8 cellular contexts compared by ENCODE assay signal in genomic region chr4:26584725-26585124, GRCh38. TPM values are rescaled to one million over a fixed set of nuclear protein-coding genes. Genes with fewer than 3 reads are reported as not detected.
DNase-seq lines count a peak whose midpoint lies in the region; ATAC-seq, FAIRE-seq and TF ChIP-seq lines count a peak whose summit lies in the region.

No MANE protein-coding gene starts in this region.

- peak overlapping the region; percentile 100 for H2AFZ ChIP-seq in GM12878 (ENCODE audit: control insufficient read depth, low read depth, low read length)

- SMC1A ChIA-PET in GM12878 (lab: Charles Lee; ENCODE audit: uncharacterized antibody, unreplicated experiment): interaction anchor here (0.7 to 2.1 kb wide), 5 partner anchors 9 to 728 kb away, joined by 3 to 4 read pairs (median 3); no protein-coding TSS in a partner anchor

- ATAC-seq in heart left ventricle (no peak), left ventricle myocardium superior (no peak), GM12878 (no peak), lung (ENCODE audit: insufficient read depth, low FRiP score) (no peak), upper lobe of right lung (no peak), GM19455 (IDR thresholded peaks at IDR 0.05; ENCODE audit: unreplicated experiment) (no peak), GM19328 (IDR thresholded peaks at IDR 0.05; ENCODE audit: unreplicated experiment) (no peak)

- H3K79me2 ChIP-seq in GM12878 (ENCODE audit: control insufficient read depth, insufficient read depth, low read length): no peaks in the 10 kb centered on the region

- BruUV-seq in GM12878 (replicated peaks; lab: Mats Ljungman, UMichigan): no TSS peak

- CTCF ChIA-PET in GM12878 (lab: Yijun Ruan, JAX): no interaction called here

- peaks cover 0 to 22% (median 8%) of the 10 kb centered on the region in 12 donors for H3K4me1 ChIP-seq in heart left ventricle
- peaks cover 4% of the 10 kb centered on the region; the same call in 1 of the 2 replicates for H3K4me1 ChIP-seq in GM12878 (ENCODE audit: control insufficient read depth, insufficient read depth, low read length)
- H3K4me1 ChIP-seq in lung (ENCODE audit: control insufficient read depth in 2 of 2, insufficient read depth in 2 of 2, low read length in 2 of 2): peaks cover 0 to 3% of the 10 kb centered on the region in 2 donors
- H3K4me1 ChIP-seq in upper lobe of right lung: peaks cover 7% of the 10 kb centered on the region
- peaks cover 0 to 3% of the 10 kb centered on the region in 2 donors for H3K4me1 ChIP-seq in small intestine (ENCODE audit: control insufficient read depth in 2 of 2, insufficient read depth in 1 of 2, low read depth in 1 of 2, low read length in 1 of 2)

- H3K27me3 ChIP-seq in heart left ventricle (no peaks in the 10 kb centered on the region), GM12878 (replicated peaks in 1 of 2; ENCODE audit: control insufficient read depth in 2 of 2, insufficient read depth in 2 of 2, low read length in 1 of 2) (no peaks in the 10 kb centered on the region; a peak in 1 of 4 replicates), lung (ENCODE audit: control insufficient read depth, insufficient read depth) (no peaks in the 10 kb centered on the region), upper lobe of right lung (no peaks in the 10 kb centered on the region), small intestine (ENCODE audit: control insufficient read depth in 2 of 2, insufficient read depth in 2 of 2, low read length in 2 of 2) (no peaks in the 10 kb centered on the region)

- H3K4me2 ChIP-seq in GM12878 (ENCODE audit: control insufficient read depth, insufficient read depth): peak overlapping the region; percentile 89

- DNase-seq in heart left ventricle: no peak
- DNase-seq in left ventricle myocardium superior: no peak
- no peak for DNase-seq in GM12878 (ENCODE audit: low read depth, low spot score)
- DNase-seq in lung (ENCODE audit: low spot score): no peak
- DNase-seq in upper lobe of right lung: no peak
- DNase-seq in small intestine: no peak

- peaks cover 0 to 10% (median 0%) of the 10 kb centered on the region in 12 donors for H3K9me3 ChIP-seq in heart left ventricle
- no peaks in the 10 kb centered on the region for H3K9me3 ChIP-seq in GM12878 (replicated peaks; ENCODE audit: control insufficient read depth, insufficient read depth, low read length)
- H3K9me3 ChIP-seq in lung (ENCODE audit: control insufficient read depth in 2 of 2, insufficient read depth in 1 of 2, low read length in 1 of 2): no peaks in the 10 kb centered on the region
- no peaks in the 10 kb centered on the region for H3K9me3 ChIP-seq in upper lobe of right lung
- H3K9me3 ChIP-seq in small intestine (ENCODE audit: control insufficient read depth, low read depth): no peaks in the 10 kb centered on the region

- WGBS in heart left ventricle, 4 donors: 28 to 37% (median 32%) methylated on average over 4 of the region's 4 CpGs
- 19% methylated on average over 4 of the region's 4 CpGs for WGBS in GM12878 (ENCODE audit: insufficient coverage, insufficient replicate concordance, low lambda C conversion rate, missing lambda C conversion rate)
- 29 to 61% methylated on average over 4 of the region's 4 CpGs for WGBS in lung, 2 donors
- 20 to 33% (median 32%) methylated on average over 4 of the region's 4 CpGs for WGBS in small intestine, 3 donors

- FAIRE-seq in GM12878 (lab: Jason Lieb, UNC) (no peak), small intestine (lab: Jason Lieb, UNC) (no peak)

- H4K20me1 ChIP-seq in GM12878 (ENCODE audit: control insufficient read depth, insufficient read depth): no peaks in the 10 kb centered on the region

- H3K27ac ChIP-seq in heart left ventricle: peak overlapping the region in 2 of 12 donors; percentile 30 to 77
- H3K27ac ChIP-seq in GM12878 (ENCODE audit: control insufficient read depth, insufficient read depth): no peak overlapping the region
- no peak overlapping the region for H3K27ac ChIP-seq in lung (ENCODE audit: low read depth in 1 of 2, low read length in 1 of 2)
- H3K27ac ChIP-seq in upper lobe of right lung: peak overlapping the region; percentile 85
- H3K27ac ChIP-seq in small intestine (ENCODE audit: low read depth in 1 of 2, low read length in 1 of 2): peak overlapping the region in 1 of 2 donors; percentile 87

- TF ChIP-seq EP300 in GM12878 (IDR thresholded peaks at IDR 0.05; ENCODE audit: borderline replicate concordance in 1 of 2, control insufficient read depth in 1 of 2, low read depth in 2 of 2, low read length in 2 of 2): no peak

- H3K36me3 ChIP-seq in heart left ventricle (no peaks in the 10 kb centered on the region), GM12878 (ENCODE audit: control insufficient read depth in 2 of 2, insufficient read depth in 2 of 2, low read length in 1 of 2) (no peaks in the 10 kb centered on the region), lung (ENCODE audit: control insufficient read depth in 2 of 2, insufficient read depth in 2 of 2, low read length in 2 of 2) (no peaks in the 10 kb centered on the region), upper lobe of right lung (no peaks in the 10 kb centered on the region), small intestine (ENCODE audit: control insufficient read depth in 2 of 2, insufficient read depth in 2 of 2, low read length in 2 of 2) (no peaks in the 10 kb centered on the region)

- no peak for TF ChIP-seq RAD21 in GM12878 (IDR thresholded peaks at IDR 0.05; ENCODE audit: insufficient read depth, low read depth, low read length)

- TF ChIP-seq CTCF in heart left ventricle (IDR thresholded peaks at IDR 0.05) (no peak), GM12878 (IDR thresholded peaks at IDR 0.05 in 2 of 3, conservative IDR thresholded peaks at IDR 0.05 in 1 of 3; ENCODE audit: control insufficient read depth in 2 of 3, extremely low read depth in 1 of 3, insufficient read depth in 1 of 3, low read depth in 3 of 3, low read length in 3 of 3) (no peak), lung (IDR thresholded peaks at IDR 0.05; ENCODE audit: control extremely low read depth, extremely low read depth) (no peak), upper lobe of right lung (IDR thresholded peaks at IDR 0.05) (no peak)

- RAD21 ChIA-PET in GM12878 (lab: Charles Lee; ENCODE audit: unreplicated experiment): interaction anchor here (1.0 kb wide), 1 partner anchor 282 kb away, joined by 4 read pairs; no protein-coding TSS in a partner anchor

- in situ Hi-C loops in GM12878 (cut with MboI): loop anchor here (10.0 kb wide), 1 partner anchor 430 kb away; no protein-coding TSS in a partner anchor

- POLR2A ChIA-PET in GM12878 (lab: Charles Lee): interaction anchor here (1.5 kb wide), 1 partner anchor 9 kb away, joined by 4 read pairs; no protein-coding TSS in a partner anchor

- peak overlapping the region; percentile 58; the same call in 1 of the 2 replicates for H3K9ac ChIP-seq in GM12878 (ENCODE audit: control insufficient read depth, insufficient read depth, low read length)

- TF ChIP-seq POLR2A in heart left ventricle (IDR thresholded peaks at IDR 0.05): no peak
- no peak for TF ChIP-seq POLR2A in GM12878 (IDR thresholded peaks at IDR 0.05; ENCODE audit: low read depth, low read length)

- intact Hi-C loops in heart left ventricle (cut with DNase I): loop anchor here in 5 of 10 donors (5.0 to 10.0 kb wide), 4 partner anchors 273 to 420 kb away; partner anchors contain the start of gene STIM2 (in 2 of the 5)
- intact Hi-C loops in left ventricle myocardium superior (cut with micrococcal nuclease): no loop called here
- intact Hi-C loops in GM12878 (cut with micrococcal nuclease; ENCODE audit: unreplicated experiment): loop anchor here (2.0 kb wide), 2 partner anchors 276 to 426 kb away; partner anchors contain the start of gene STIM2
- intact Hi-C loops in upper lobe of right lung (cut with DNase I): no loop called here

- H3K4me3 ChIP-seq in heart left ventricle (peak overlapping the region; percentile 36 to 95 (median 78)), GM12878 (peak overlapping the region; percentile 74), lung (peak overlapping the region; percentile 90), upper lobe of right lung (peak overlapping the region; percentile 86), small intestine (ENCODE audit: low read depth in 1 of 2, low read length in 2 of 2) (peak overlapping the region in 1 of 2 donors; percentile 91)

RNA-seq across cellular contexts. Expression of gene TBC1D19, which starts 0.8 kb away (rescaled TPM):
- total RNA-seq in heart left ventricle (10 to 100 TPM in 3 of 9 donors, 1 to 10 TPM in 6; 6.4 to 10.9 (median 9.2) TPM), left ventricle myocardium superior (6.5 TPM), GM12878 (2014; rRNA removed) (2.0 and 3.2 TPM in 2 replicates), GM12878 (2014; rRNA removed; fragmentation: Illumina TruSeq; extraction: Trizol) (2.7 and 2.9 TPM in 2 replicates), GM12878 (2021) (1.6 and 2.1 TPM in 2 replicates), lung (10 to 100 TPM; 13.2 to 41.6 TPM), upper lobe of right lung (10.0 TPM)
- polyA plus RNA-seq in heart left ventricle (1 to 10 TPM; 1.7 to 9.2 TPM), GM12878 (2011; rRNA removed) (3.9 and 5.0 TPM in 2 replicates), GM12878 (2014; fragmentation: Illumina TruSeq; extraction: Trizol) (1.8 and 1.9 TPM in 2 replicates), GM12878 (2014; fragmentation: Nextera tagmentation; extraction: Ambion mirVana) (under 1 TPM; 0.29 to 0.53 TPM), GM12878 (2014; rRNA removed) (1.1 and 1.9 TPM in 2 replicates), GM12878 (2016; fragmentation: Nextera tagmentation; extraction: Ambion mirVana) (1 to 10 TPM; 2.5 TPM), lung (1 to 10 TPM; 2.1 to 3.4 TPM), small intestine (1 to 10 TPM in 2 of 3 donors, not detected in 1; 1.1 to 2.1 TPM)
- total RNA-seq in GM12878 (2013; cell fraction: nucleolus; rRNA removed): 28.1 and 31.2 TPM in 2 replicates
- 0.91 TPM for polyA plus RNA-seq in GM12878 (2011; ENCODE audit: low read depth)
- 1.1 and 1.3 TPM in 2 replicates for polyA plus RNA-seq in GM12878 (2011; cell fraction: cytosol; rRNA removed)
- polyA plus RNA-seq in GM12878 (2011; cell fraction: nucleus; rRNA removed): 3.2 and 3.6 TPM in 2 replicates
- polyA plus RNA-seq in GM12878 (2012): 0.68 and 1.7 TPM in 2 replicates
- 4.3 and 5.8 TPM in 2 replicates for polyA minus RNA-seq in GM12878 (2011; rRNA and poly(A)+ RNA removed)
- 0.83 TPM in 1 of 2 replicates, not detected in the other for polyA minus RNA-seq in GM12878 (2011; cell fraction: cytosol; rRNA and poly(A)+ RNA removed)
- 6.8 and 9.9 TPM in 2 replicates for polyA minus RNA-seq in GM12878 (2011; cell fraction: nucleus; rRNA and poly(A)+ RNA removed)
